Comparison of ENCODE assay signal across 1 cellular context in genomic region chr7:49580000-49580399, GRCh38.
TF ChIP-seq lines count a peak whose summit lies in the region.

No MANE protein-coding gene starts in this region.

TF ChIP-seq in WTC11, 78 proteins besides CTCF, POLR2A, EP300 and RAD21 (continued from another document):
- TF ChIP-seq ARID4B (CRISPR knock-in tag; IDR thresholded peaks at IDR 0.05; ENCODE audit: borderline replicate concordance): 0 out of 2 replicates have a peak, but pooled peaks have one; percentile 33
- TF ChIP-seq ZMAT4 (CRISPR knock-in tag; IDR thresholded peaks at IDR 0.05): no peak
- TF ChIP-seq ZNF138 (CRISPR knock-in tag; conservative IDR thresholded peaks at IDR 0.05): no peak
- no peak for TF ChIP-seq ZNF219 (CRISPR knock-in tag; IDR thresholded peaks at IDR 0.05; ENCODE audit: borderline replicate concordance)
- peak; percentile 68; the same call in 1 of the 2 replicates for TF ChIP-seq FOXK1 (CRISPR knock-in tag; IDR thresholded peaks at IDR 0.05)
- 0 out of 2 replicates have a peak, but pooled peaks have one; percentile 28 for TF ChIP-seq ZNF232 (CRISPR knock-in tag; IDR thresholded peaks at IDR 0.05)
- TF ChIP-seq TEAD1 (CRISPR knock-in tag; IDR thresholded peaks at IDR 0.05): no peak; the same call in 1 of the 2 replicates
- 0 out of 2 replicates have a peak, but pooled peaks have one; percentile 39 for TF ChIP-seq E2F5 (CRISPR knock-in tag; IDR thresholded peaks at IDR 0.05)
- no peak for TF ChIP-seq AFF4 (CRISPR knock-in tag; IDR thresholded peaks at IDR 0.05; ENCODE audit: borderline replicate concordance)
- TF ChIP-seq ZNF423 (CRISPR knock-in tag; IDR thresholded peaks at IDR 0.05): peak; percentile 59; the same call in 1 of the 2 replicates
- TF ChIP-seq MAX (CRISPR knock-in tag; IDR thresholded peaks at IDR 0.05): peak; percentile 86
- TF ChIP-seq GRHL2 (CRISPR knock-in tag; IDR thresholded peaks at IDR 0.05; ENCODE audit: insufficient replicate concordance, severe bottlenecking): no peak
- TF ChIP-seq JAZF1 (CRISPR knock-in tag; IDR thresholded peaks at IDR 0.05): no peak
- no peak for TF ChIP-seq USF1 (CRISPR knock-in tag; IDR thresholded peaks at IDR 0.05)
- TF ChIP-seq MLX (CRISPR knock-in tag; IDR thresholded peaks at IDR 0.05): no peak
- TF ChIP-seq SMAD3 (CRISPR knock-in tag; IDR thresholded peaks at IDR 0.05; ENCODE audit: borderline replicate concordance): peak; percentile 55; the same call in 1 of the 2 replicates
- TF ChIP-seq FOXP4 (CRISPR knock-in tag; IDR thresholded peaks at IDR 0.05): peak; percentile 65
TF ChIP-seq in WTC11: peak in this region for 10.
